ENCODE assay signal across 27 cellular contexts in the genomic region with DNA sequence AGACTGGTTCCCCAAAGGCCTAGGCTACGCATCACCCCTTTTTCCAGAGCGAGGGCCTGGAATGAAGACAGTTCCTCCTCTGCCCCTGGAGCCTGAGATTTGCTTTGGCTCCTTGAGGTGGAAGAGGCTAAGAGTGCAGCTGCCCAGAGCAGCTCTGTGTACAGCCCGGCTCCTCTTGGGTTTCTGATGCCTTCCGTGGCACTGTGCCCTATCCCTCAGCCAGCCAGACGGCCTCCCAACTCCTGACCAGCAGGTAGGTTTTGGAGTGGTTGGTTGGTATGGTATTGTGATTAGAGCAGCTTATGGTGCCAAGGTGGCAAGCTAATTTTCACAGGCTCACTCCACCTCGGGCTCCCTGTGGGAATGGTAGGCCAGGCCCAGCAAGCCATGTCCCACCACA.
"Had no signal": no experiment of that assay in that cellular context is flagged by ENCODE, and none has a peak within 500 bp of the region (broad histone marks: within the 10 kb centered on the region; RNA-seq: fewer than 3 reads in every experiment).

No MANE protein-coding gene starts in this region.

- H3K36me3 ChIP-seq: cardiac muscle cell, esophagus squamous epithelium, gastrocnemius medialis, right lobe of liver, stomach, suprapubic skin, transverse colon, vagina had no signal

- ATAC-seq: activated CD4-positive, CD25-positive, alpha-beta regulatory T cell treated with anti-CD3 and anti-CD28 coated beads, Interleukin-2, amount 50 U/mL, for 24 hours; body of pancreas; gastrocnemius medialis; left colon; right lobe of liver; stimulated activated effector memory CD8-positive, alpha-beta T cell treated with anti-CD3 and anti-CD28 coated beads, Interleukin-12 subunit alpha, Interleukin-12 subunit beta, amount 100 ng/mL, for 72 hours had no signal

- H3K27me3 ChIP-seq: body of pancreas, cardiac muscle cell, esophagus squamous epithelium, gastrocnemius medialis, right lobe of liver, stomach, suprapubic skin, transverse colon, vagina had no signal

- H3K4me3 Mint-ChIP-seq: activated CD4-positive, alpha-beta memory T cell treated with anti-CD3 and anti-CD28 coated beads, Interleukin-2, amount 10 ng/mL, durations not matched to agents 7 days and 5 days; activated CD4-positive, alpha-beta T cell treated with anti-CD3 and anti-CD28 coated beads, Interleukin-2, amount 10 ng/mL, durations not matched to agents 24 days and 14 days; activated naive CD4-positive, alpha-beta T cell treated with anti-CD3 and anti-CD28 coated beads, Interleukin-2, amount 50 U/mL, for 24 hours; activated T-helper 1 cell treated with anti-CD3 and anti-CD28 coated beads, Interleukin-12 subunit alpha, Interleukin-12 subunit beta, Interleukin-2, Interleukin-4 antibody, amounts not matched to agents 30 ng/mL and 10 ng/mL and 1 ng/mL, durations not matched to agents 14 hours and 24 hours and 36 hours; natural killer cell treated with Interleukin-12 subunit alpha and Interleukin-12 subunit beta and Interleukin-15 and Interleukin-18, amount 100 ng/mL, for 72 hours; stimulated activated effector memory CD8-positive, alpha-beta T cell treated with anti-CD3 and anti-CD28 coated beads, Interleukin-12 subunit alpha, Interleukin-12 subunit beta, amount 100 ng/mL, for 72 hours had no signal

- H3K9me3 ChIP-seq: body of pancreas, esophagus squamous epithelium, gastrocnemius medialis, right lobe of liver, stomach, suprapubic skin, transverse colon, vagina had no signal

- H3K36me3 Mint-ChIP-seq: natural killer cell treated with Interleukin-12 subunit alpha and Interleukin-12 subunit beta and Interleukin-15 and Interleukin-18, amount 100 ng/mL, for 72 hours; stimulated activated effector memory CD8-positive, alpha-beta T cell treated with anti-CD3 and anti-CD28 coated beads, Interleukin-12 subunit alpha, Interleukin-12 subunit beta, amount 100 ng/mL, for 72 hours had no signal

- H2AFZ ChIP-seq: parathyroid adenoma had no signal

- H3K27me3 Mint-ChIP-seq: natural killer cell treated with Interleukin-12 subunit alpha and Interleukin-12 subunit beta and Interleukin-15 and Interleukin-18, amount 100 ng/mL, for 72 hours had no signal

- H3K27ac Mint-ChIP-seq: activated CD4-positive, alpha-beta memory T cell treated with anti-CD3 and anti-CD28 coated beads, Interleukin-2, amount 10 ng/mL, durations not matched to agents 7 days and 5 days; activated CD4-positive, alpha-beta T cell treated with anti-CD3 and anti-CD28 coated beads, Interleukin-2, amount 10 ng/mL, durations not matched to agents 24 days and 14 days; activated naive CD4-positive, alpha-beta T cell treated with anti-CD3 and anti-CD28 coated beads, Interleukin-2, amount 50 U/mL, for 24 hours; activated T-helper 1 cell treated with anti-CD3 and anti-CD28 coated beads, Interleukin-12 subunit alpha, Interleukin-12 subunit beta, Interleukin-2, Interleukin-4 antibody, amounts not matched to agents 30 ng/mL and 10 ng/mL and 1 ng/mL, durations not matched to agents 14 hours and 24 hours and 36 hours; natural killer cell treated with Interleukin-12 subunit alpha and Interleukin-12 subunit beta and Interleukin-15 and Interleukin-18, amount 100 ng/mL, for 72 hours; stimulated activated effector memory CD8-positive, alpha-beta T cell treated with anti-CD3 and anti-CD28 coated beads, Interleukin-12 subunit alpha, Interleukin-12 subunit beta, amount 100 ng/mL, for 72 hours had no signal

- H3K9me3 Mint-ChIP-seq: activated CD4-positive, alpha-beta memory T cell treated with anti-CD3 and anti-CD28 coated beads, Interleukin-2, amount 10 ng/mL, durations not matched to agents 7 days and 5 days; activated CD4-positive, alpha-beta T cell treated with anti-CD3 and anti-CD28 coated beads, Interleukin-2, amount 10 ng/mL, durations not matched to agents 24 days and 14 days; activated naive CD4-positive, alpha-beta T cell treated with anti-CD3 and anti-CD28 coated beads, Interleukin-2, amount 50 U/mL, for 24 hours; activated T-helper 1 cell treated with anti-CD3 and anti-CD28 coated beads, Interleukin-12 subunit alpha, Interleukin-12 subunit beta, Interleukin-2, Interleukin-4 antibody, amounts not matched to agents 30 ng/mL and 10 ng/mL and 1 ng/mL, durations not matched to agents 14 hours and 24 hours and 36 hours; natural killer cell treated with Interleukin-12 subunit alpha and Interleukin-12 subunit beta and Interleukin-15 and Interleukin-18, amount 100 ng/mL, for 72 hours; stimulated activated effector memory CD8-positive, alpha-beta T cell treated with anti-CD3 and anti-CD28 coated beads, Interleukin-12 subunit alpha, Interleukin-12 subunit beta, amount 100 ng/mL, for 72 hours had no signal

- H3K4me1 ChIP-seq: right lobe of liver had no signal

- H3K4me1 Mint-ChIP-seq: activated CD4-positive, alpha-beta memory T cell treated with anti-CD3 and anti-CD28 coated beads, Interleukin-2, amount 10 ng/mL, durations not matched to agents 7 days and 5 days; activated CD4-positive, alpha-beta T cell treated with anti-CD3 and anti-CD28 coated beads, Interleukin-2, amount 10 ng/mL, durations not matched to agents 24 days and 14 days; activated naive CD4-positive, alpha-beta T cell treated with anti-CD3 and anti-CD28 coated beads, Interleukin-2, amount 50 U/mL, for 24 hours; stimulated activated effector memory CD8-positive, alpha-beta T cell treated with anti-CD3 and anti-CD28 coated beads, Interleukin-12 subunit alpha, Interleukin-12 subunit beta, amount 100 ng/mL, for 72 hours had no signal

- H3K9ac ChIP-seq: parathyroid adenoma had no signal

- H3K27ac ChIP-seq: body of pancreas, cardiac muscle cell, gastrocnemius medialis, parathyroid adenoma, right lobe of liver, stomach, suprapubic skin, transverse colon, vagina had no signal

- DNase-seq: activated CD4-positive, alpha-beta memory T cell treated with anti-CD3 and anti-CD28 coated beads, Interleukin-2, amount 10 ng/mL, durations not matched to agents 7 days and 5 days; activated CD4-positive, alpha-beta T cell treated with anti-CD3 and anti-CD28 coated beads, Interleukin-2, amount 10 ng/mL, durations not matched to agents 24 days and 14 days; activated gamma-delta T cell; activated T-cell treated with anti-CD3 and anti-CD28 coated beads for 4 hours; anterior cingulate cortex; body of pancreas; esophagus squamous epithelium; gastrocnemius medialis; head of caudate nucleus; islet precursor cell; left colon; mammary epithelial cell; right lobe of liver; stimulated activated CD4-positive, alpha-beta T cell treated with anti-CD3 and anti-CD28 coated beads, Interleukin-2, amount 100 ng/mL, for 24 hours; stomach; SW 1271; transverse colon had no signal

- H3K4me3 ChIP-seq: body of pancreas, cardiac muscle cell, esophagus squamous epithelium, gastrocnemius medialis, right lobe of liver, skin epidermis, stomach, suprapubic skin, transverse colon, vagina had no signal
